Comparison of ENCODE assay signal across 8 cellular contexts in genomic region chr11:65329944-65330403, GRCh38. TPM values are rescaled to one million over a fixed set of nuclear protein-coding genes. Genes with fewer than 3 reads are reported as not detected.
A peak's percentile ranks its signal among the peaks of the same experiment; 100 is the strongest.
DNase-seq lines count a peak whose midpoint lies in the region; ATAC-seq and TF ChIP-seq lines count a peak whose summit lies in the region.

No MANE protein-coding gene starts in this region.

- H3K27ac Mint-ChIP-seq in central memory CD8-positive, alpha-beta T cell (ENCODE audit: low read depth), result no peak overlapping the region

- peak; percentile 88 for TF ChIP-seq CTCF in A673 (conservative IDR thresholded peaks at IDR 0.05; ENCODE audit: low read depth, low read length)

- POLR2A ChIA-PET in A673 (lab: Charles Lee; ENCODE audit: low non-redundant PET), result interaction anchor here (1.2 kb wide), 1 partner anchor 178 kb away, joined by 11 read pairs; no protein-coding TSS in a partner anchor

- H3K27ac ChIP-seq in A673 (ENCODE audit: low read depth, low read length, poor library complexity, severe bottlenecking), result peak overlapping the region; percentile 24

- no peak for ATAC-seq in central memory CD8-positive, alpha-beta T cell (replicated peaks; ENCODE audit: extremely low read depth, poor library complexity, severe bottlenecking)
- peak; percentile 25 for ATAC-seq in left colon

- intact Hi-C loops in A673 (cut with micrococcal nuclease; ENCODE audit: unreplicated experiment), result loop anchor here (5.0 kb wide), 1 partner anchor 483 kb away; no protein-coding TSS in a partner anchor
- intact Hi-C loops in left colon (cut with DNase I, micrococcal nuclease), result loop anchor here (5.0 kb wide), 1 partner anchor 53 kb away; no protein-coding TSS in a partner anchor

- no peak overlapping the region for H3K4me3 Mint-ChIP-seq in central memory CD8-positive, alpha-beta T cell

- no peaks in the 10 kb centered on the region for H3K36me3 ChIP-seq in A673 (ENCODE audit: insufficient read depth, low read length, poor library complexity, severe bottlenecking)

- no peak overlapping the region for H3K4me3 ChIP-seq in A673 (ENCODE audit: low read depth, low read length, poor library complexity, severe bottlenecking)

- no TSS peak for BruUV-seq in A673 (replicated peaks; lab: Mats Ljungman, UMichigan)

- CTCF ChIA-PET in A673 (lab: Charles Lee), result interaction anchor here (0.6 to 3.6 kb wide), 10 partner anchors 14 to 503 kb away, joined by 3 to 34 read pairs (median 4); partner anchors contain the start of gene CDC42EP2

- DNase-seq in A673 (ENCODE audit: low spot score) (peak; percentile 95), GM19240 (ENCODE audit: insufficient read length, low spot score) (peak; percentile 64), NCI-H345 (lab: John Stamatoyannopoulos, UW) (peak; percentile 87), left colon (peak; percentile 85 to 98), GOT3 (lab: John Stamatoyannopoulos, UW) (no peak)
- peak; percentile 75 for DNase-seq in activated CD4-positive, CD25-positive, alpha-beta regulatory T cell treated with anti-CD3 and anti-CD28 coated beads, Interleukin-2, amount 50 U/mL, for 16 hours (ENCODE audit: low read depth, low spot score)
- peak; percentile 61 to 75 for DNase-seq in central memory CD8-positive, alpha-beta T cell (ENCODE audit: low spot score in 2 of 2)
- DNase-seq in stimulated activated CD4-positive, alpha-beta T cell treated with anti-CD3 and anti-CD28 coated beads, Interleukin-2, amount 100 ng/mL, for 4 hours (ENCODE audit: low read depth), result peak; percentile 78

- H3K4me1 Mint-ChIP-seq in central memory CD8-positive, alpha-beta T cell, result peaks cover 18% of the 10 kb centered on the region

- no peaks in the 10 kb centered on the region for H3K9me3 Mint-ChIP-seq in central memory CD8-positive, alpha-beta T cell

- peaks cover 6% of the 10 kb centered on the region for H3K4me1 ChIP-seq in A673 (ENCODE audit: insufficient read depth, low read length, poor library complexity, severe bottlenecking)

- H3K36me3 Mint-ChIP-seq in central memory CD8-positive, alpha-beta T cell (ENCODE audit: insufficient read depth), result peaks cover 11% of the 10 kb centered on the region

- H3K9me3 ChIP-seq in A673 (ENCODE audit: low read depth, low read length, poor library complexity, severe bottlenecking), result no peaks in the 10 kb centered on the region

- H3K27me3 ChIP-seq in A673 (replicated peaks; ENCODE audit: insufficient read depth, low read depth, low read length, poor library complexity), result no peaks in the 10 kb centered on the region

- no peaks in the 10 kb centered on the region for H3K27me3 Mint-ChIP-seq in central memory CD8-positive, alpha-beta T cell

RNA-seq across cellular contexts. Expression of gene DPF2, which starts 3.7 kb away (rescaled TPM):
- total RNA-seq in A673 (2021), result 125 and 149 TPM in 2 replicates
- 10 to 100 TPM; 25.9 to 33.1 TPM for total RNA-seq in left colon

RNA-seq across cellular contexts. Expression of gene CDC42EP2, which starts 15.3 kb away (rescaled TPM):
- 4.8 and 5.4 TPM in 2 replicates for total RNA-seq in A673 (2021)
- 10 to 100 TPM; 10.3 to 16.2 TPM for total RNA-seq in left colon

RNA-seq across cellular contexts. Expression of gene TIGD3, which starts 24.6 kb away (rescaled TPM):
- 2.3 and 3.5 TPM in 2 replicates for total RNA-seq in A673 (2021)
- total RNA-seq in left colon, result under 1 TPM; 0.20 to 0.61 TPM

RNA-seq across cellular contexts. Expression of gene SLC25A45, which starts 52.5 kb away (rescaled TPM):
- total RNA-seq in A673 (2021) (5.3 and 7.4 TPM in 2 replicates), left colon (1 to 10 TPM; 5.8 to 8.4 TPM)

RNA-seq across cellular contexts. Expression of gene FRMD8, which starts 56.5 kb away (rescaled TPM):
- 43.2 and 51.1 TPM in 2 replicates for total RNA-seq in A673 (2021)
- 10 to 100 TPM; 38.1 to 42.2 TPM for total RNA-seq in left colon
